In the genomic region with DNA sequence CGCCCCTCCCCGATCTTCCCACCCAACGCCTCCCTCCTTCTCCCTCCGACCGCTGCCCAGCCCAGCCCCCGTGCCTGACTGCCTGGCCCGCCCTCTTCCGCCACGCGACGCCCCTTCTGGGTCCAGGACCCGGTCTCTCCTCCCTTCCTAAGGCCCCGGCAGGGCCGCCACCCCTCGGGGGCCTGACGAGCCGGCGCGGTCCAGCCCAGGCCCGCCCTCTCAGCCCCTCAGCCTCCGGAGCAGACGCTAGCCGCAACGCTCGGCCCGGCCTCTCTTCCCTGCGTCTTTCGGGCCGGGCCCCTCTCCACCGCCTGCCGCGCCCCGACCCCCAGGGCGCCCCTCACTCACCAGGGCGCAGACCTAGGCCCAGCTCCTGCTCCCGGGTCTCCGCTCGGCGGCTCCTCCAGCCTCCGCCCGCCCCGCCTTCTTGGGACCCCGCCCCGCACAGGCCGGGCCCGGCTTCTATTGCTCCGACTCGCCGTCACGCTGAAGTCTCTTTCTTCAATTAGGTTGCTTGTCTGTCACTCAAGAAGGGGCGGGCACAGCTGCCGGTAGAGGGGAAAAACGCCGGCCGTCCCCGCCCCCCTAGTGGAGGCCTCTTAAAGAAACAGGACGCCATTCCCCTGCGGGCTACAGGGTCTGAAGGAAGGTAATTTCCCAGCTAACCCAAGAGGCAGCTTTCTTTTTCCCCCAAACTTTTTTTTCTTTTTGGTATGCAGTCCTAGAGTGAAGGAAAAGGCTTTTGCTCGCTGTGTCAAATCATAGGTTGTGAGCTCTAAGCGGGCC, we compare ENCODE assay signal across 8 cellular contexts. TPM values are rescaled to one million over a fixed set of nuclear protein-coding genes. Genes with fewer than 3 reads are reported as not detected.
DNase-seq lines count a peak whose midpoint lies in the region; ATAC-seq and TF ChIP-seq lines count a peak whose summit lies in the region.

A gene with protein sequence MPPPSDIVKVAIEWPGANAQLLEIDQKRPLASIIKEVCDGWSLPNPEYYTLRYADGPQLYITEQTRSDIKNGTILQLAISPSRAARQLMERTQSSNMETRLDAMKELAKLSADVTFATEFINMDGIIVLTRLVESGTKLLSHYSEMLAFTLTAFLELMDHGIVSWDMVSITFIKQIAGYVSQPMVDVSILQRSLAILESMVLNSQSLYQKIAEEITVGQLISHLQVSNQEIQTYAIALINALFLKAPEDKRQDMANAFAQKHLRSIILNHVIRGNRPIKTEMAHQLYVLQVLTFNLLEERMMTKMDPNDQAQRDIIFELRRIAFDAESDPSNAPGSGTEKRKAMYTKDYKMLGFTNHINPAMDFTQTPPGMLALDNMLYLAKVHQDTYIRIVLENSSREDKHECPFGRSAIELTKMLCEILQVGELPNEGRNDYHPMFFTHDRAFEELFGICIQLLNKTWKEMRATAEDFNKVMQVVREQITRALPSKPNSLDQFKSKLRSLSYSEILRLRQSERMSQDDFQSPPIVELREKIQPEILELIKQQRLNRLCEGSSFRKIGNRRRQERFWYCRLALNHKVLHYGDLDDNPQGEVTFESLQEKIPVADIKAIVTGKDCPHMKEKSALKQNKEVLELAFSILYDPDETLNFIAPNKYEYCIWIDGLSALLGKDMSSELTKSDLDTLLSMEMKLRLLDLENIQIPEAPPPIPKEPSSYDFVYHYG (minus strand): TSS at position 416 of the 786 bp plus-strand sequence. CDS start 12,133 bp downstream, outside the sequence.

- no peak for TF ChIP-seq CTCF in PC-3 (conservative IDR thresholded peaks at IDR 0.05; ENCODE audit: low read depth, low read length)

- no peaks in the 10 kb centered on the region; the same call in 1 of the 2 replicates for H4K20me1 ChIP-seq in PC-3 (ENCODE audit: low read length)

- CTCF ChIA-PET in PC-3 (lab: Charles Lee) = interaction anchor here (1.7 kb wide), 1 partner anchor 100 kb away, joined by 5 read pairs; no protein-coding TSS in a partner anchor

- no peak for TF ChIP-seq EP300 in Ishikawa (IDR thresholded peaks at IDR 0.05; ENCODE audit: borderline replicate concordance)

- TF ChIP-seq RAD21 in Ishikawa (IDR thresholded peaks at IDR 0.05; ENCODE audit: low read depth) = no peak

- DNase-seq in DMS114 treated with DMSO at 0.1 percent for 48 hours (lab: John Stamatoyannopoulos, UW; ENCODE audit: unreplicated experiment) = peak; percentile 92
- peak; percentile 98 for DNase-seq in PC-3
- DNase-seq in activated T-cell treated with anti-CD3 and anti-CD28 coated beads, Interleukin-2, amount 50 U/mL, for 1 hour = peak; percentile 91
- peak; percentile 94 to 96 for DNase-seq in erythroblast (lab: John Stamatoyannopoulos, UW)
- DNase-seq in stimulated activated CD8-positive, alpha-beta memory T cell treated with anti-CD3 and anti-CD28 coated beads, Interleukin-7, amount 100 ng/mL, for 24 hours (ENCODE audit: low read depth) = peak; percentile 95

- H3K27me3 ChIP-seq in PC-3 (ENCODE audit: low read length) (no peaks in the 10 kb centered on the region), muscle layer of colon (ENCODE audit: control insufficient read depth in 1 of 2, insufficient read depth in 2 of 2, low read length in 2 of 2) (no peaks in the 10 kb centered on the region)

- POLR2A ChIA-PET in PC-3 (lab: Charles Lee; ENCODE audit: unreplicated experiment) = interaction anchor here (0.8 kb wide), 1 partner anchor 42 kb away, joined by 4 read pairs; no protein-coding TSS in a partner anchor

- H3K9me2 ChIP-seq in PC-3 (replicated peaks; ENCODE audit: low read length) = no peaks in the 10 kb centered on the region

- ATAC-seq in GM21576 (IDR thresholded peaks at IDR 0.05; ENCODE audit: unreplicated experiment) = peak; percentile 87
- peak; percentile 83 for ATAC-seq in PC-3

- peak within 1 kb of the TSS; percentile 76 for H3K9ac ChIP-seq in PC-3 (ENCODE audit: low read length)
- H3K9ac ChIP-seq in muscle layer of colon (ENCODE audit: low read length) = peak within 1 kb of the TSS; percentile 92

- peak within 1 kb of the TSS; percentile 97 for H2AFZ ChIP-seq in PC-3 (ENCODE audit: low read length)

- no peak for TF ChIP-seq POLR2A in erythroblast (IDR thresholded peaks at IDR 0.05; ENCODE audit: low read length)

- H3K4me1 ChIP-seq in PC-3 (ENCODE audit: insufficient read depth, low read length) (peaks cover 39% of the 10 kb centered on the region), muscle layer of colon (ENCODE audit: insufficient read depth, low read length) (peaks cover 46% of the 10 kb centered on the region)

- peak within 1 kb of the TSS; percentile 94 for H3K4me2 ChIP-seq in PC-3 (ENCODE audit: low read length)

- no peaks in the 10 kb centered on the region for H3F3A ChIP-seq in PC-3 (ENCODE audit: low read length, unreplicated experiment)

- H3K36me3 ChIP-seq in PC-3 (ENCODE audit: low read depth, low read length) (no peaks in the 10 kb centered on the region), muscle layer of colon (ENCODE audit: insufficient read depth, low read length) (no peaks in the 10 kb centered on the region)

- peaks cover 41% of the 10 kb centered on the region for H3K79me2 ChIP-seq in PC-3 (ENCODE audit: low read length)

- H3K27ac ChIP-seq in PC-3 (ENCODE audit: low read length) = 0 out of 2 replicates have a peak within 1 kb of the TSS, but pooled peaks have one; percentile 12
- peak within 1 kb of the TSS; percentile 93 for H3K27ac ChIP-seq in muscle layer of colon (ENCODE audit: low read depth, low read length)

- peak within 1 kb of the TSS; percentile 92 for H3K4me3 ChIP-seq in PC-3 (ENCODE audit: low read length)
- H3K4me3 ChIP-seq in muscle layer of colon (ENCODE audit: low read depth in 1 of 2, low read length in 2 of 2) = peak within 1 kb of the TSS; percentile 79 to 93

- no TSS peak for BruUV-seq in PC-3 (replicated peaks; lab: Mats Ljungman, UMichigan)

- H3K9me3 ChIP-seq in PC-3 (ENCODE audit: low read length) = no peaks in the 10 kb centered on the region
- no peaks in the 10 kb centered on the region for H3K9me3 ChIP-seq in muscle layer of colon (ENCODE audit: low read length)

- intact Hi-C loops in PC-3 (cut with micrococcal nuclease) = loop anchor here (1.0 kb wide), 1 partner anchor 42 kb away; no protein-coding TSS in a partner anchor

TF ChIP-seq in Ishikawa, 13 proteins besides CTCF, POLR2A, EP300 and RAD21:
- TF ChIP-seq YY1 (IDR thresholded peaks at IDR 0.05; ENCODE audit: low read depth) (no peak), ZBTB7A (IDR thresholded peaks at IDR 0.05; ENCODE audit: low read depth) (peak; percentile 95; the same call in 1 of the 2 replicates), CREB1 (IDR thresholded peaks at IDR 0.05; ENCODE audit: low read depth) (peak; percentile 57)
- TF ChIP-seq, protein P1, sequence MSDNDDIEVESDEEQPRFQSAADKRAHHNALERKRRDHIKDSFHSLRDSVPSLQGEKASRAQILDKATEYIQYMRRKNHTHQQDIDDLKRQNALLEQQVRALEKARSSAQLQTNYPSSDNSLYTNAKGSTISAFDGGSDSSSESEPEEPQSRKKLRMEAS (IDR thresholded peaks at IDR 0.05) = no peak

RNA-seq across cellular contexts. Expression of the gene that starts here (rescaled TPM):
- total RNA-seq in PC-3 (2014; rRNA removed) = 29.0 and 32.3 TPM in 2 replicates

Comparison
In these comparisons a context has a peak if more than half of its experiments do, and no peak if none do; other contexts are left out.
1. Peak in every context shown above with its lines: DNase-seq, ATAC-seq, H3K4me3 ChIP-seq and H3K27ac ChIP-seq.